In genomic region chr12:84803661-84804060, GRCh38 we compare ENCODE assay signal across 27 cellular contexts.
"Had no signal": no experiment of that assay in that cellular context is flagged by ENCODE, and none has a peak within 500 bp of the region (broad histone marks: within the 10 kb centered on the region; RNA-seq: fewer than 3 reads in every experiment).

No MANE protein-coding gene starts in this region.

- H3K4me1 Mint-ChIP-seq: activated CD4-positive, alpha-beta memory T cell treated with anti-CD3 and anti-CD28 coated beads, Interleukin-2, amount 10 ng/mL, durations not matched to agents 7 days and 5 days; activated CD4-positive, alpha-beta T cell treated with anti-CD3 and anti-CD28 coated beads for 36 hours; activated T-helper 17 cell treated with anti-CD3 and anti-CD28 coated beads, Interleukin-2, amount 50 U/mL, for 72 hours; T-helper 17 cell had no signal

- H3K27ac Mint-ChIP-seq: activated CD4-positive, alpha-beta memory T cell treated with anti-CD3 and anti-CD28 coated beads, Interleukin-2, amount 10 ng/mL, durations not matched to agents 7 days and 5 days; activated CD4-positive, alpha-beta T cell treated with anti-CD3 and anti-CD28 coated beads for 36 hours; activated naive CD4-positive, alpha-beta T cell treated with anti-CD3 and anti-CD28 coated beads for 36 hours; activated naive CD8-positive, alpha-beta T cell; activated T-helper 17 cell treated with anti-CD3 and anti-CD28 coated beads, Interleukin-2, amount 50 U/mL, for 72 hours; T-helper 17 cell had no signal

- H3K4me3 ChIP-seq: breast epithelium had no signal

- H3K27ac ChIP-seq: breast epithelium, WERI-Rb-1 had no signal

- H3K36me3 Mint-ChIP-seq: activated naive CD8-positive, alpha-beta T cell had no signal

- H3K4me3 Mint-ChIP-seq: activated CD4-positive, alpha-beta memory T cell treated with anti-CD3 and anti-CD28 coated beads, Interleukin-2, amount 10 ng/mL, durations not matched to agents 7 days and 5 days; activated CD4-positive, alpha-beta T cell treated with anti-CD3 and anti-CD28 coated beads for 36 hours; activated naive CD4-positive, alpha-beta T cell treated with anti-CD3 and anti-CD28 coated beads for 36 hours; activated naive CD8-positive, alpha-beta T cell; activated T-helper 17 cell treated with anti-CD3 and anti-CD28 coated beads, Interleukin-2, amount 50 U/mL, for 72 hours; T-helper 17 cell had no signal

- H3K36me3 ChIP-seq: breast epithelium, WERI-Rb-1 had no signal

- FAIRE-seq: RCC 7860, TTC549 had no signal

- H3K27me3 ChIP-seq: breast epithelium had no signal

- H3K27me3 Mint-ChIP-seq: activated naive CD8-positive, alpha-beta T cell; T-helper 17 cell had no signal

- H3K4me1 ChIP-seq: breast epithelium had no signal

- H3K9me3 ChIP-seq: breast epithelium had no signal

- DNase-seq: activated CD4-positive, alpha-beta memory T cell treated with anti-CD3 and anti-CD28 coated beads, Interleukin-2, amount 10 ng/mL, durations not matched to agents 7 days and 5 days; activated CD4-positive, alpha-beta T cell treated with anti-CD3 and anti-CD28 coated beads for 36 hours; activated CD4-positive, alpha-beta T cell treated with anti-CD3 and anti-CD28 coated beads, Interleukin-2, amount 50 U/mL, for 1 hour; activated gamma-delta T cell; activated naive CD4-positive, alpha-beta T cell treated with anti-CD3 and anti-CD28 coated beads for 36 hours; activated T-cell treated with anti-CD3 and anti-CD28 coated beads for 4 hours; activated T-cell treated with anti-CD3 and anti-CD28 coated beads, Interleukin-2, amount 50 U/mL, for 48 hours; caudate nucleus; KG1; NCI-H1048; NCI-H146; NCI-H187 treated with DMSO at 0.1 percent for 48 hours; NCI-H2081 treated with DMSO at 0.1 percent for 48 hours; NCI-H2227 treated with DMSO at 0.1 percent for 48 hours; NCI-H446 treated with DMSO at 0.1 percent for 48 hours; NCI-H524 treated with DMSO at 0.1 percent for 48 hours; NCI-H774; PC-3; SHP77 treated with DMSO at 0.1 percent for 48 hours; T-helper 17 cell; T-helper 9 cell; WERI-Rb-1 had no signal

- H3K9me3 Mint-ChIP-seq: activated CD4-positive, alpha-beta memory T cell treated with anti-CD3 and anti-CD28 coated beads, Interleukin-2, amount 10 ng/mL, durations not matched to agents 7 days and 5 days; activated naive CD4-positive, alpha-beta T cell treated with anti-CD3 and anti-CD28 coated beads for 36 hours; activated T-helper 17 cell treated with anti-CD3 and anti-CD28 coated beads, Interleukin-2, amount 50 U/mL, for 72 hours had no signal

- ATAC-seq: activated CD4-positive, alpha-beta T cell treated with anti-CD3 and anti-CD28 coated beads for 36 hours; activated T-helper 17 cell treated with anti-CD3 and anti-CD28 coated beads, Interleukin-2, amount 50 U/mL, for 72 hours; PC-3; T-helper 17 cell had no signal
